Comparison of ENCODE assay signal across 26 cellular contexts in genomic region chr10:131024259-131025131, GRCh38.
"Had no signal": no experiment of that assay in that cellular context is flagged by ENCODE, and none has a peak within 500 bp of the region (broad histone marks: within the 10 kb centered on the region; RNA-seq: fewer than 3 reads in every experiment).

No MANE protein-coding gene starts in this region.

- H3K9me3 ChIP-seq: ascending aorta, body of pancreas had no signal

- H3K4me3 Mint-ChIP-seq: activated CD4-positive, alpha-beta memory T cell treated with anti-CD3 and anti-CD28 coated beads, Interleukin-2, amount 10 ng/mL, durations not matched to agents 7 days and 5 days; activated naive CD8-positive, alpha-beta T cell treated with anti-CD3 and anti-CD28 coated beads, Interleukin-2, amount 50 U/mL, for 24 hours; central memory CD8-positive, alpha-beta T cell; T-cell had no signal

- H3K36me3 ChIP-seq: ascending aorta had no signal

- H3K27ac ChIP-seq: ascending aorta, body of pancreas, SK-N-MC, VCaP had no signal

- H3K9me3 Mint-ChIP-seq: activated naive CD4-positive, alpha-beta T cell treated with anti-CD3 and anti-CD28 coated beads, Interleukin-2, amount 50 U/mL, for 72 hours; activated naive CD8-positive, alpha-beta T cell treated with anti-CD3 and anti-CD28 coated beads, Interleukin-2, amount 50 U/mL, for 24 hours; central memory CD8-positive, alpha-beta T cell; T-cell had no signal

- H3K27ac Mint-ChIP-seq: activated CD4-positive, alpha-beta memory T cell treated with anti-CD3 and anti-CD28 coated beads, Interleukin-2, amount 10 ng/mL, durations not matched to agents 7 days and 5 days; activated naive CD4-positive, alpha-beta T cell treated with anti-CD3 and anti-CD28 coated beads, Interleukin-2, amount 50 U/mL, for 72 hours; activated naive CD8-positive, alpha-beta T cell treated with anti-CD3 and anti-CD28 coated beads, Interleukin-2, amount 50 U/mL, for 24 hours; T-cell had no signal

- DNase-seq: activated CD4-positive, alpha-beta memory T cell treated with anti-CD3 and anti-CD28 coated beads, Interleukin-2, amount 10 ng/mL, durations not matched to agents 7 days and 5 days; activated CD4-positive, alpha-beta T cell treated with anti-CD3 and anti-CD28 coated beads, Interleukin-2, amount 50 U/mL, for 1 hour; activated CD4-positive, CD25-positive, alpha-beta regulatory T cell; activated CD8-positive, alpha-beta memory T cell treated with anti-CD3 and anti-CD28 coated beads, Interleukin-2, amount 50 U/mL, for 4 hours; activated naive CD4-positive, alpha-beta T cell treated with Interleukin-2 at 50 U/mL for 16 hours; activated naive CD8-positive, alpha-beta T cell treated with anti-CD3 and anti-CD28 coated beads, Interleukin-2, amount 50 U/mL, for 24 hours; amniotic stem cell; body of pancreas; Karpas-422; MM.1S; NCI-H1105; NCI-H1436 treated with DMSO at 0.1 percent for 48 hours; NCI-H187; NCI-H2081; NCI-H446; NCI-H524; T-cell; T-helper 2 cell; T1000 had no signal

- H3K4me1 ChIP-seq: ascending aorta had no signal

- H3K4me1 Mint-ChIP-seq: activated CD4-positive, alpha-beta memory T cell treated with anti-CD3 and anti-CD28 coated beads, Interleukin-2, amount 10 ng/mL, durations not matched to agents 7 days and 5 days; activated naive CD8-positive, alpha-beta T cell treated with anti-CD3 and anti-CD28 coated beads, Interleukin-2, amount 50 U/mL, for 24 hours; central memory CD8-positive, alpha-beta T cell; T-cell had no signal

- H3K27me3 Mint-ChIP-seq: activated CD4-positive, alpha-beta memory T cell treated with anti-CD3 and anti-CD28 coated beads, Interleukin-2, amount 10 ng/mL, durations not matched to agents 7 days and 5 days; activated naive CD8-positive, alpha-beta T cell treated with anti-CD3 and anti-CD28 coated beads, Interleukin-2, amount 50 U/mL, for 24 hours; central memory CD8-positive, alpha-beta T cell had no signal

- ATAC-seq: activated naive CD4-positive, alpha-beta T cell treated with anti-CD3 and anti-CD28 coated beads, Interleukin-2, amount 50 U/mL, for 72 hours; activated naive CD8-positive, alpha-beta T cell treated with anti-CD3 and anti-CD28 coated beads, Interleukin-2, amount 50 U/mL, for 24 hours; body of pancreas; K562; Right ventricle myocardium inferior; T-cell had no signal

- H3K4me3 ChIP-seq: ascending aorta, body of pancreas, K562, SK-N-MC had no signal

- H3K27me3 ChIP-seq: ascending aorta, body of pancreas had no signal
